Comparison of ENCODE assay signal across 1 cellular context in genomic region chr10:102133373-102134195, GRCh38.
TF ChIP-seq lines count a peak whose summit lies in the region.

No MANE protein-coding gene starts in this region.

TF ChIP-seq in WTC11, 78 proteins besides CTCF, POLR2A, EP300 and RAD21 (continued from another document):
- TF ChIP-seq ZNF425 (CRISPR knock-in tag; conservative IDR thresholded peaks at IDR 0.05) (no peak), ZNF423 (CRISPR knock-in tag; IDR thresholded peaks at IDR 0.05) (no peak), FOXP4 (CRISPR knock-in tag; IDR thresholded peaks at IDR 0.05) (no peak), MXD4 (CRISPR knock-in tag; IDR thresholded peaks at IDR 0.05; ENCODE audit: borderline replicate concordance) (no peak), SOX15 (CRISPR knock-in tag; IDR thresholded peaks at IDR 0.05) (no peak), ZBTB21 (CRISPR knock-in tag; IDR thresholded peaks at IDR 0.05; ENCODE audit: borderline replicate concordance) (no peak), STAT6 (CRISPR knock-in tag; conservative IDR thresholded peaks at IDR 0.05; ENCODE audit: low read depth) (no peak), AFF4 (CRISPR knock-in tag; IDR thresholded peaks at IDR 0.05; ENCODE audit: borderline replicate concordance) (no peak; the same call in 1 of the 2 replicates), IRF2 (CRISPR knock-in tag; IDR thresholded peaks at IDR 0.05; ENCODE audit: borderline replicate concordance, low read depth) (no peak), ZNF219 (CRISPR knock-in tag; IDR thresholded peaks at IDR 0.05; ENCODE audit: borderline replicate concordance) (no peak), E2F5 (CRISPR knock-in tag; IDR thresholded peaks at IDR 0.05) (no peak), KAT7 (CRISPR knock-in tag; IDR thresholded peaks at IDR 0.05; ENCODE audit: borderline replicate concordance) (no peak), MAX (CRISPR knock-in tag; IDR thresholded peaks at IDR 0.05) (0 out of 2 replicates have a peak, but pooled peaks have one; percentile 56), GABPB1 (CRISPR knock-in tag; IDR thresholded peaks at IDR 0.05) (no peak), OVOL2 (CRISPR knock-in tag; IDR thresholded peaks at IDR 0.05; ENCODE audit: borderline replicate concordance) (no peak), E2F1 (CRISPR knock-in tag; IDR thresholded peaks at IDR 0.05) (no peak), ZSCAN18 (CRISPR knock-in tag; IDR thresholded peaks at IDR 0.05) (no peak), ATF6 (CRISPR knock-in tag; IDR thresholded peaks at IDR 0.05) (no peak), NR3C1 (CRISPR knock-in tag; conservative IDR thresholded peaks at IDR 0.05; ENCODE audit: low read depth) (no peak), HMGXB4 (CRISPR knock-in tag; IDR thresholded peaks at IDR 0.05) (peak; percentile 61; the same call in 1 of the 2 replicates), FOXP1 (CRISPR knock-in tag; IDR thresholded peaks at IDR 0.05; ENCODE audit: borderline replicate concordance) (peak; percentile 10; the same call in 1 of the 2 replicates), USF1 (CRISPR knock-in tag; IDR thresholded peaks at IDR 0.05) (peak; percentile 78), SMAD4 (CRISPR knock-in tag; IDR thresholded peaks at IDR 0.05) (no peak), ZNF263 (CRISPR knock-in tag; IDR thresholded peaks at IDR 0.05; ENCODE audit: low read depth) (no peak)
